1 cellular context compared by ENCODE assay signal in the genomic region with DNA sequence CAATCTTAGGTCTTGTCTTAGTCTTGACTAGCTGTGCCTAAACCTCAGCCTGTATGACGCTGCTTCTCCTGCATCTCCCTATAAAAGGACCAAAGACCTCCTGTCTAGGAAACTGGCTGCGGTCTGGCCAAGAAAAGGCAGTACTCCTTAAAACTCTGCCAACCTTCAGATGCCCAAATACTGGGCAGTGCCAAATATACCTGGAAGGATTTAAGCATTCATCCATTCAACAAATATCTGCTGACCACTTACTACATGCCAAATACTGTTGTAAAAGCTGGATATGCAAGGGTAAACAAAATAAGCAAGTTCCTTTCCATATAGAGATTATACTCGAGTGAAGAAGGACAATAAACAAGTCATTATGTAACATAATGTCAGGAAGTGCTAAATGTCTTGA.
TF ChIP-seq lines count a peak whose summit lies in the region.

No MANE protein-coding gene starts in this region.

TF ChIP-seq in GM23338, 12 proteins besides CTCF, POLR2A, EP300 and RAD21 (continued from another document):
- TF ChIP-seq, protein P1, sequence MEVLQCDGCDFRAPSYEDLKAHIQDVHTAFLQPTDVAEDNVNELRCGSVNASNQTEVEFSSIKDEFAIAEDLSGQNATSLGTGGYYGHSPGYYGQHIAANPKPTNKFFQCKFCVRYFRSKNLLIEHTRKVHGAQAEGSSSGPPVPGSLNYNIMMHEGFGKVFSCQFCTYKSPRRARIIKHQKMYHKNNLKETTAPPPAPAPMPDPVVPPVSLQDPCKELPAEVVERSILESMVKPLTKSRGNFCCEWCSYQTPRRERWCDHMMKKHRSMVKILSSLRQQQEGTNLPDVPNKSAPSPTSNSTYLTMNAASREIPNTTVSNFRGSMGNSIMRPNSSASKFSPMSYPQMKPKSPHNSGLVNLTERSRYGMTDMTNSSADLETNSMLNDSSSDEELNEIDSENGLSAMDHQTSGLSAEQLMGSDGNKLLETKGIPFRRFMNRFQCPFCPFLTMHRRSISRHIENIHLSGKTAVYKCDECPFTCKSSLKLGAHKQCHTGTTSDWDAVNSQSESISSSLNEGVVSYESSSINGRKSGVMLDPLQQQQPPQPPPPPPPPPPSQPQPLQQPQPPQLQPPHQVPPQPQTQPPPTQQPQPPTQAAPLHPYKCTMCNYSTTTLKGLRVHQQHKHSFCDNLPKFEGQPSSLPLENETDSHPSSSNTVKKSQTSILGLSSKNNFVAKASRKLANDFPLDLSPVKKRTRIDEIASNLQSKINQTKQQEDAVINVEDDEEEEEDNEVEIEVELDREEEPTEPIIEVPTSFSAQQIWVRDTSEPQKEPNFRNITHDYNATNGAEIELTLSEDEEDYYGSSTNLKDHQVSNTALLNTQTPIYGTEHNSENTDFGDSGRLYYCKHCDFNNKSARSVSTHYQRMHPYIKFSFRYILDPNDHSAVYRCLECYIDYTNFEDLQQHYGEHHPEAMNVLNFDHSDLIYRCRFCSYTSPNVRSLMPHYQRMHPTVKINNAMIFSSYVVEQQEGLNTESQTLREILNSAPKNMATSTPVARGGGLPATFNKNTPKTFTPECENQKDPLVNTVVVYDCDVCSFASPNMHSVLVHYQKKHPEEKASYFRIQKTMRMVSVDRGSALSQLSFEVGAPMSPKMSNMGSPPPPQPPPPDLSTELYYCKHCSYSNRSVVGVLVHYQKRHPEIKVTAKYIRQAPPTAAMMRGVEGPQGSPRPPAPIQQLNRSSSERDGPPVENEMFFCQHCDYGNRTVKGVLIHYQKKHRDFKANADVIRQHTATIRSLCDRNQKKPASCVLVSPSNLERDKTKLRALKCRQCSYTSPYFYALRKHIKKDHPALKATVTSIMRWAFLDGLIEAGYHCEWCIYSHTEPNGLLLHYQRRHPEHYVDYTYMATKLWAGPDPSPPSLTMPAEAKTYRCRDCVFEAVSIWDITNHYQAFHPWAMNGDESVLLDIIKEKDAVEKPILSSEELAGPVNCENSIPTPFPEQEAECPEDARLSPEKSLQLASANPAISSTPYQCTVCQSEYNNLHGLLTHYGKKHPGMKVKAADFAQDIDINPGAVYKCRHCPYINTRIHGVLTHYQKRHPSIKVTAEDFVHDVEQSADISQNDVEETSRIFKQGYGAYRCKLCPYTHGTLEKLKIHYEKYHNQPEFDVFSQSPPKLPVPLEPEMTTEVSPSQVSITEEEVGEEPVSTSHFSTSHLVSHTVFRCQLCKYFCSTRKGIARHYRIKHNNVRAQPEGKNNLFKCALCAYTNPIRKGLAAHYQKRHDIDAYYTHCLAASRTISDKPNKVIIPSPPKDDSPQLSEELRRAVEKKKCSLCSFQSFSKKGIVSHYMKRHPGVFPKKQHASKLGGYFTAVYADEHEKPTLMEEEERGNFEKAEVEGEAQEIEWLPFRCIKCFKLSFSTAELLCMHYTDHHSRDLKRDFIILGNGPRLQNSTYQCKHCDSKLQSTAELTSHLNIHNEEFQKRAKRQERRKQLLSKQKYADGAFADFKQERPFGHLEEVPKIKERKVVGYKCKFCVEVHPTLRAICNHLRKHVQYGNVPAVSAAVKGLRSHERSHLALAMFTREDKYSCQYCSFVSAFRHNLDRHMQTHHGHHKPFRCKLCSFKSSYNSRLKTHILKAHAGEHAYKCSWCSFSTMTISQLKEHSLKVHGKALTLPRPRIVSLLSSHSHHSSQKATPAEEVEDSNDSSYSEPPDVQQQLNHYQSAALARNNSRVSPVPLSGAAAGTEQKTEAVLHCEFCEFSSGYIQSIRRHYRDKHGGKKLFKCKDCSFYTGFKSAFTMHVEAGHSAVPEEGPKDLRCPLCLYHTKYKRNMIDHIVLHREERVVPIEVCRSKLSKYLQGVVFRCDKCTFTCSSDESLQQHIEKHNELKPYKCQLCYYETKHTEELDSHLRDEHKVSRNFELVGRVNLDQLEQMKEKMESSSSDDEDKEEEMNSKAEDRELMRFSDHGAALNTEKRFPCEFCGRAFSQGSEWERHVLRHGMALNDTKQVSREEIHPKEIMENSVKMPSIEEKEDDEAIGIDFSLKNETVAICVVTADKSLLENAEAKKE (CRISPR knock-in tag; IDR thresholded peaks at IDR 0.05): no peak
- TF ChIP-seq, protein P2, sequence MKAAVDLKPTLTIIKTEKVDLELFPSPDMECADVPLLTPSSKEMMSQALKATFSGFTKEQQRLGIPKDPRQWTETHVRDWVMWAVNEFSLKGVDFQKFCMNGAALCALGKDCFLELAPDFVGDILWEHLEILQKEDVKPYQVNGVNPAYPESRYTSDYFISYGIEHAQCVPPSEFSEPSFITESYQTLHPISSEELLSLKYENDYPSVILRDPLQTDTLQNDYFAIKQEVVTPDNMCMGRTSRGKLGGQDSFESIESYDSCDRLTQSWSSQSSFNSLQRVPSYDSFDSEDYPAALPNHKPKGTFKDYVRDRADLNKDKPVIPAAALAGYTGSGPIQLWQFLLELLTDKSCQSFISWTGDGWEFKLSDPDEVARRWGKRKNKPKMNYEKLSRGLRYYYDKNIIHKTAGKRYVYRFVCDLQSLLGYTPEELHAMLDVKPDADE (IDR thresholded peaks at IDR 0.05): no peak
- TF ChIP-seq EZH2 (IDR thresholded peaks at IDR 0.05; ENCODE audit: low read depth, unreplicated experiment) (no peak), JUNB (IDR thresholded peaks at IDR 0.05; ENCODE audit: unreplicated experiment) (no peak)
- TF ChIP-seq, protein P3, sequence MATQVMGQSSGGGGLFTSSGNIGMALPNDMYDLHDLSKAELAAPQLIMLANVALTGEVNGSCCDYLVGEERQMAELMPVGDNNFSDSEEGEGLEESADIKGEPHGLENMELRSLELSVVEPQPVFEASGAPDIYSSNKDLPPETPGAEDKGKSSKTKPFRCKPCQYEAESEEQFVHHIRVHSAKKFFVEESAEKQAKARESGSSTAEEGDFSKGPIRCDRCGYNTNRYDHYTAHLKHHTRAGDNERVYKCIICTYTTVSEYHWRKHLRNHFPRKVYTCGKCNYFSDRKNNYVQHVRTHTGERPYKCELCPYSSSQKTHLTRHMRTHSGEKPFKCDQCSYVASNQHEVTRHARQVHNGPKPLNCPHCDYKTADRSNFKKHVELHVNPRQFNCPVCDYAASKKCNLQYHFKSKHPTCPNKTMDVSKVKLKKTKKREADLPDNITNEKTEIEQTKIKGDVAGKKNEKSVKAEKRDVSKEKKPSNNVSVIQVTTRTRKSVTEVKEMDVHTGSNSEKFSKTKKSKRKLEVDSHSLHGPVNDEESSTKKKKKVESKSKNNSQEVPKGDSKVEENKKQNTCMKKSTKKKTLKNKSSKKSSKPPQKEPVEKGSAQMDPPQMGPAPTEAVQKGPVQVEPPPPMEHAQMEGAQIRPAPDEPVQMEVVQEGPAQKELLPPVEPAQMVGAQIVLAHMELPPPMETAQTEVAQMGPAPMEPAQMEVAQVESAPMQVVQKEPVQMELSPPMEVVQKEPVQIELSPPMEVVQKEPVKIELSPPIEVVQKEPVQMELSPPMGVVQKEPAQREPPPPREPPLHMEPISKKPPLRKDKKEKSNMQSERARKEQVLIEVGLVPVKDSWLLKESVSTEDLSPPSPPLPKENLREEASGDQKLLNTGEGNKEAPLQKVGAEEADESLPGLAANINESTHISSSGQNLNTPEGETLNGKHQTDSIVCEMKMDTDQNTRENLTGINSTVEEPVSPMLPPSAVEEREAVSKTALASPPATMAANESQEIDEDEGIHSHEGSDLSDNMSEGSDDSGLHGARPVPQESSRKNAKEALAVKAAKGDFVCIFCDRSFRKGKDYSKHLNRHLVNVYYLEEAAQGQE (IDR thresholded peaks at IDR 0.05; ENCODE audit: unreplicated experiment): no peak
